In genomic region chr22:46267431-46268279, GRCh38 we compare ENCODE assay signal across 8 cellular contexts. TPM values are rescaled to one million over a fixed set of nuclear protein-coding genes. Genes with fewer than 3 reads are reported as not detected.
A peak's percentile ranks its signal among the peaks of the same experiment; 100 is the strongest.
DNase-seq lines count a peak whose midpoint lies in the region; ATAC-seq and TF ChIP-seq lines count a peak whose summit lies in the region.

Gene TTC38 (plus strand): TSS chr22:46268008. CDS start chr22:46268040, 32 bp downstream.

- peak within 1 kb of the TSS; percentile 81 for H3K4me2 ChIP-seq in HCT116 (ENCODE audit: low read length)

- H3K27ac Mint-ChIP-seq in activated CD4-positive, alpha-beta T cell treated with anti-CD3 and anti-CD28 coated beads for 36 hours = no peak within 1 kb of the TSS

- H4K20me1 ChIP-seq in HCT116 (ENCODE audit: insufficient read depth) = no peaks in the 10 kb centered on the region

- no peak for TF ChIP-seq RAD21 in HCT116 (IDR thresholded peaks at IDR 0.05; ENCODE audit: low read depth)

- peaks cover 4% of the 10 kb centered on the region; the same call in 1 of the 2 replicates for H3K79me2 ChIP-seq in HCT116 (ENCODE audit: insufficient read depth, low read length)

- peaks cover 11% of the 10 kb centered on the region for H3K4me1 Mint-ChIP-seq in activated CD4-positive, alpha-beta T cell treated with anti-CD3 and anti-CD28 coated beads for 36 hours

- H3K4me3 ChIP-seq in HCT116 (replicated peaks in 1 of 2; ENCODE audit: low read depth in 1 of 2, low read length in 2 of 2) (peak within 1 kb of the TSS; percentile 89 to 98), coronary artery (peak within 1 kb of the TSS; percentile 77)

- no peaks in the 10 kb centered on the region for H3K9me3 Mint-ChIP-seq in activated CD4-positive, alpha-beta T cell treated with anti-CD3 and anti-CD28 coated beads for 36 hours (ENCODE audit: low read depth)

- H3K36me3 Mint-ChIP-seq in activated CD4-positive, alpha-beta T cell treated with anti-CD3 and anti-CD28 coated beads for 36 hours (ENCODE audit: low read depth) = peaks cover 3% of the 10 kb centered on the region

- TF ChIP-seq CTCF in HCT116 (IDR thresholded peaks at IDR 0.05 in 2 of 3, conservative IDR thresholded peaks at IDR 0.05 in 1 of 3; ENCODE audit: borderline replicate concordance in 1 of 3, insufficient read depth in 1 of 3, low read depth in 2 of 3, low read length in 2 of 3) = no peak
- no peak for TF ChIP-seq CTCF in coronary artery (IDR thresholded peaks at IDR 0.05)

- no peaks in the 10 kb centered on the region for H3K27me3 ChIP-seq in HCT116 (ENCODE audit: insufficient read depth, low read length)

- CTCF ChIA-PET in HCT116 (lab: Charles Lee) = no interaction called here
- CTCF ChIA-PET in activated CD4-positive, alpha-beta T cell treated with anti-CD3 and anti-CD28 coated beads for 36 hours (lab: Charles Lee) = interaction anchor here (0.6 to 1.2 kb wide), 5 partner anchors 20 to 861 kb away, joined by 3 to 5 read pairs (median 3); no protein-coding TSS in a partner anchor

- H3K9me3 ChIP-seq in HCT116 (ENCODE audit: control insufficient read depth in 1 of 2, insufficient read depth in 1 of 2, low read depth in 1 of 2, low read length in 2 of 2) = no peaks in the 10 kb centered on the region

- POLR2A ChIA-PET in HCT116 (lab: Charles Lee) = interaction anchor here (0.7 to 1.6 kb wide), 6 partner anchors 8 to 44 kb away, joined by 3 to 9 read pairs (median 4); partner anchors contain the start of gene CDPF1
- POLR2A ChIA-PET in activated CD4-positive, alpha-beta T cell treated with anti-CD3 and anti-CD28 coated beads for 36 hours (lab: Charles Lee) = no interaction called here

- intact Hi-C loops in HCT116 (cut with micrococcal nuclease) = no loop called here
- intact Hi-C loops in activated CD4-positive, alpha-beta T cell treated with anti-CD3 and anti-CD28 coated beads for 36 hours (cut with DNase I, micrococcal nuclease) = loop anchor here in 1 of 2 experiments (1.0 kb wide), 3 partner anchors 17 to 117 kb away; partner anchors contain the start of genes CDPF1, GTSE1 and PPARA

- peak within 1 kb of the TSS; percentile 87 for H3K9ac ChIP-seq in HCT116 (ENCODE audit: low read length)

- H3K36me3 ChIP-seq in HCT116 (ENCODE audit: control insufficient read depth in 1 of 2, insufficient read depth in 2 of 2, low read length in 2 of 2) = peaks cover 0 to 5% of the 10 kb centered on the region in 2 experiments; a peak in 1 of 4 replicates

- no TSS peak for BruUV-seq in HCT116 (replicated peaks; lab: Mats Ljungman, UMichigan)

- ATAC-seq in HCT116 = peak; percentile 96
- peak; percentile 85 for ATAC-seq in activated CD4-positive, alpha-beta T cell treated with anti-CD3 and anti-CD28 coated beads for 36 hours

- H3K9me2 ChIP-seq in HCT116 (ENCODE audit: insufficient read depth) = no peaks in the 10 kb centered on the region

- H3K27me3 Mint-ChIP-seq in activated CD4-positive, alpha-beta T cell treated with anti-CD3 and anti-CD28 coated beads for 36 hours = peaks cover 33% of the 10 kb centered on the region

- H2AFZ ChIP-seq in HCT116 (ENCODE audit: low read depth, low read length, poor library complexity, severe bottlenecking) = peak within 1 kb of the TSS; percentile 34

- H3K4me1 ChIP-seq in HCT116 (ENCODE audit: control insufficient read depth in 1 of 2, insufficient read depth in 2 of 2, low read length in 2 of 2) = peaks cover 8 to 25% of the 10 kb centered on the region in 2 experiments

- RAD21 ChIA-PET in HCT116 (lab: Charles Lee; ENCODE audit: low non-redundant PET in 1 of 2, low total read pairs in 2 of 2, uncharacterized antibody in 2 of 2, unreplicated experiment in 2 of 2) = interaction anchor here (0.6 to 1.2 kb wide), 2 partner anchors 19 to 108 kb away, joined by 5 to 6 read pairs; no protein-coding TSS in a partner anchor

- peak; percentile 14 for DNase-seq in GF-D8 (lab: John Stamatoyannopoulos, UW)
- peak; percentile 75 for DNase-seq in HCT116 (ENCODE audit: low read depth, low spot score)
- peak; percentile 77 for DNase-seq in NCI-H2196 (lab: John Stamatoyannopoulos, UW; ENCODE audit: unreplicated experiment)
- DNase-seq in activated CD4-positive, alpha-beta T cell treated with anti-CD3 and anti-CD28 coated beads for 36 hours = peak; percentile 61
- peak; percentile 94 for DNase-seq in coronary artery (ENCODE audit: low spot score)
- DNase-seq in kidney glomerular epithelial cell (lab: John Stamatoyannopoulos, UW) = peak; percentile 65
- peak; percentile 18 for DNase-seq in stimulated activated CD4-positive, alpha-beta T cell treated with anti-CD3 and anti-CD28 coated beads, Interleukin-15, amount 100 ng/mL, for 1 hour (ENCODE audit: low read depth in 1 of 2, low spot score in 1 of 2)
- no peak for DNase-seq in NCI-H1436 (lab: John Stamatoyannopoulos, UW)

- TF ChIP-seq POLR2A in HCT116 (IDR thresholded peaks at IDR 0.05; ENCODE audit: borderline replicate concordance, extremely low read depth, insufficient read depth, insufficient read length) = peak; percentile 80

- H3K27ac ChIP-seq in HCT116 (ENCODE audit: low read depth, low read length) = peak within 1 kb of the TSS; percentile 69
- peak within 1 kb of the TSS; percentile 88 to 91 for H3K27ac ChIP-seq in coronary artery

- peak within 1 kb of the TSS; percentile 80 for H3K4me3 Mint-ChIP-seq in activated CD4-positive, alpha-beta T cell treated with anti-CD3 and anti-CD28 coated beads for 36 hours

TF ChIP-seq in HCT116, 20 proteins besides CTCF, POLR2A, EP300 and RAD21 (continues in another document):
- peak; percentile 35; the same call in 1 of the 2 replicates for TF ChIP-seq EGR1 (IDR thresholded peaks at IDR 0.05; ENCODE audit: low read depth)
- no peak for TF ChIP-seq EZH2 (IDR thresholded peaks at IDR 0.05)
- no peak for TF ChIP-seq ZBTB33 (IDR thresholded peaks at IDR 0.05; ENCODE audit: extremely low read depth, insufficient replicate concordance, low read length)
- TF ChIP-seq ZFX (IDR thresholded peaks at IDR 0.05) = peak; percentile 72
- TF ChIP-seq ELF1 (IDR thresholded peaks at IDR 0.05; ENCODE audit: borderline replicate concordance, low read depth) = no peak
- TF ChIP-seq YY1 (IDR thresholded peaks at IDR 0.05; ENCODE audit: extremely low read depth, insufficient replicate concordance, low read depth, low read length) = peak; percentile 86
- no peak for TF ChIP-seq JUND (IDR thresholded peaks at IDR 0.05)
- TF ChIP-seq ATF3 (IDR thresholded peaks at IDR 0.05) = no peak
- TF ChIP-seq REST (IDR thresholded peaks at IDR 0.05; ENCODE audit: low read depth) = no peak
- TF ChIP-seq SRF (IDR thresholded peaks at IDR 0.05; ENCODE audit: low read depth) = no peak
- no peak for TF ChIP-seq FOSL1 (IDR thresholded peaks at IDR 0.05; ENCODE audit: low read depth)
- 0 out of 2 replicates have a peak, but pooled peaks have one; percentile 19 for TF ChIP-seq CBX3 (IDR thresholded peaks at IDR 0.05; ENCODE audit: low read depth)
- TF ChIP-seq TCF7L2 (IDR thresholded peaks at IDR 0.05; ENCODE audit: borderline replicate concordance, extremely low read depth, insufficient read depth, insufficient read length) = peak; percentile 94
- TF ChIP-seq ZNF274 (IDR thresholded peaks at IDR 0.05; ENCODE audit: low read depth, low read length) = no peak
- no peak for TF ChIP-seq CEBPB (IDR thresholded peaks at IDR 0.05; ENCODE audit: low read depth)

RNA-seq across cellular contexts. Expression of gene TTC38, which starts in this region (rescaled TPM):
- total RNA-seq in HCT116 (2021; ENCODE audit: unreplicated experiment) = 22.9 TPM
- polyA plus RNA-seq in HCT116 (2012) = 18.4 and 18.6 TPM in 2 replicates
- 1 to 10 TPM; 5.2 to 5.8 TPM for total RNA-seq in activated CD4-positive, alpha-beta T cell treated with anti-CD3 and anti-CD28 coated beads for 36 hours
